Comparison of ENCODE assay signal across 17 cellular contexts in the genomic region with DNA sequence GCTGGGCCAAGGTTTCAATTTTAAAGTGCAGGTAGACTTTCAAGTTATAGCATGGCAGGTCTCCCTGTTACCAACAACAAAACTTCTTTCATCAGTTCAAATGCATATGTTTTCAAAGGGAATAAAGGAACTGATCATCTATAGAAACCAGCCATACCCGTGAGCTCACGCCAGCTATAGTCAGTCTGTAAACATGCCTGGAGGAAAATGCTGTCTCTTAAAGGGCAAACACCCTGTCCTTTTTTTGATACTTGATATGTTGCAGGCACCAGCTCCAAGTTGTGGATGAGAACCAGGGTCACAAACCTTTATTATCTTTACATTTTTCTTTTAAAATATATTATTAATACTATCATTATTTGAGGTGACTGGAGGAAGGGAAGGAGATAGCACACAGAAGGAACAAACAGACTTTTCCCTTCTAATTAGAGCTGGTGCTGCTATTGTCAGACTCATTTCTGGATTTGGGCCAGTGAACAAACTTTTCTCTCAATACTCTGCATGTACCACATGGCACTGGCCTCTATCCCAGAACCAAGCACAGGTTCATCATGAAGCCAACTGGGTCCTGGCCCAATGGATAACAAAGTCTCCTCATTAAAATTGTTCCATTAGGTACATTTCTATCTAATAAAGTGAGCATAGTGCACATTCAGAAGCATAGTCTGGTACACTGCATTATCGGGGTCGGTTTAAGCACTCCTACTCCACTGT.
"Had no signal": no experiment of that assay in that cellular context is flagged by ENCODE, and none has a peak within 500 bp of the region (broad histone marks: within the 10 kb centered on the region; RNA-seq: fewer than 3 reads in every experiment).

No MANE protein-coding gene starts in this region.

- H3K4me1 ChIP-seq: gastrocnemius medialis, tibial artery, uterus had no signal

- H3K36me3 Mint-ChIP-seq: natural killer cell treated with Interleukin-12 subunit alpha and Interleukin-12 subunit beta and Interleukin-15 and Interleukin-18, amount 100 ng/mL, for 72 hours; stimulated activated effector memory CD8-positive, alpha-beta T cell treated with anti-CD3 and anti-CD28 coated beads, Interleukin-12 subunit alpha, Interleukin-12 subunit beta, amount 100 ng/mL, for 72 hours; T-cell had no signal

- DNase-seq: activated naive CD4-positive, alpha-beta T cell treated with Interleukin-2 at 50 U/mL for 16 hours; aorta; endodermal cell; erythroblast; gastrocnemius medialis; kidney; mesendoderm; stimulated activated CD4-positive, alpha-beta T cell treated with anti-CD3 and anti-CD28 coated beads, Interleukin-12 subunit alpha, Interleukin-12 subunit beta, amount 100 ng/mL, for 4 hours; stimulated activated CD4-positive, alpha-beta T cell treated with anti-CD3 and anti-CD28 coated beads, Interleukin-2, amount 100 ng/mL, for 24 hours; T-cell; T-helper 9 cell; tibial artery; uterus had no signal

- H3K4me3 ChIP-seq: dorsolateral prefrontal cortex, gastrocnemius medialis, tibial artery, uterus had no signal

- H3K36me3 ChIP-seq: gastrocnemius medialis, tibial artery, uterus had no signal

- H3K27me3 ChIP-seq: gastrocnemius medialis, tibial artery, uterus had no signal

- H3K4me3 Mint-ChIP-seq: activated T-helper 17 cell treated with anti-CD3 and anti-CD28 coated beads, Interleukin-2, amount 50 U/mL, for 72 hours; endodermal cell; natural killer cell treated with Interleukin-12 subunit alpha and Interleukin-12 subunit beta and Interleukin-15 and Interleukin-18, amount 100 ng/mL, for 72 hours; stimulated activated effector memory CD8-positive, alpha-beta T cell treated with anti-CD3 and anti-CD28 coated beads, Interleukin-12 subunit alpha, Interleukin-12 subunit beta, amount 100 ng/mL, for 72 hours; T-cell had no signal

- H3K9me3 ChIP-seq: gastrocnemius medialis, tibial artery, uterus had no signal

- H3K27me3 Mint-ChIP-seq: activated T-helper 17 cell treated with anti-CD3 and anti-CD28 coated beads, Interleukin-2, amount 50 U/mL, for 72 hours; natural killer cell treated with Interleukin-12 subunit alpha and Interleukin-12 subunit beta and Interleukin-15 and Interleukin-18, amount 100 ng/mL, for 72 hours had no signal

- H3K27ac Mint-ChIP-seq: activated T-helper 17 cell treated with anti-CD3 and anti-CD28 coated beads, Interleukin-2, amount 50 U/mL, for 72 hours; endodermal cell; natural killer cell treated with Interleukin-12 subunit alpha and Interleukin-12 subunit beta and Interleukin-15 and Interleukin-18, amount 100 ng/mL, for 72 hours; stimulated activated effector memory CD8-positive, alpha-beta T cell treated with anti-CD3 and anti-CD28 coated beads, Interleukin-12 subunit alpha, Interleukin-12 subunit beta, amount 100 ng/mL, for 72 hours; T-cell had no signal

- H3K27ac ChIP-seq: dorsolateral prefrontal cortex, gastrocnemius medialis, tibial artery, uterus had no signal

- ATAC-seq: activated T-helper 17 cell treated with anti-CD3 and anti-CD28 coated beads, Interleukin-2, amount 50 U/mL, for 72 hours; gastrocnemius medialis; natural killer cell treated with Interleukin-12 subunit alpha and Interleukin-12 subunit beta and Interleukin-15 and Interleukin-18, amount 100 ng/mL, for 72 hours; stimulated activated effector memory CD8-positive, alpha-beta T cell treated with anti-CD3 and anti-CD28 coated beads, Interleukin-12 subunit alpha, Interleukin-12 subunit beta, amount 100 ng/mL, for 72 hours; T-cell had no signal

- H3K4me1 Mint-ChIP-seq: activated T-helper 17 cell treated with anti-CD3 and anti-CD28 coated beads, Interleukin-2, amount 50 U/mL, for 72 hours; stimulated activated effector memory CD8-positive, alpha-beta T cell treated with anti-CD3 and anti-CD28 coated beads, Interleukin-12 subunit alpha, Interleukin-12 subunit beta, amount 100 ng/mL, for 72 hours; T-cell had no signal
